ENCODE assay signal across 14 cellular contexts in the genomic region with DNA sequence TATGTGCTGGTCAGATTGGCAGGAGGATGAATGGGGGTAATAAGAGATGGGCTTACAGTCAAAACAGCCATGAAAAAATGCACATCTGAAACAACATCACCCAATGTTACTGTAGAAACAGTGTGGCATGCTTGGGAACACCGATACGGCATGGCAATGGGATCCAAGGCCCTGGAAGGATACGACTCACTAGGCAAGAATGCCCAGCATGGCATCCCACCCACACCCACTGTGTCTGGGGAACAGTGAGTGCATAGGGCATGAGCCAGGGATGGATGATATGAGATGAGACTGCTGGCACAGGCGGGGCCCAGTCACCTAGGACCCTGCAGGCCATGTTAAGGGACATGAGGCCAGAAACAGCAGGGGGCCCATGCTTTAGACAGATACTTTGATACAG. TPM values are rescaled to one million over a fixed set of nuclear protein-coding genes. Genes with fewer than 3 reads are reported as not detected.
DNase-seq lines count a peak whose midpoint lies in the region; ATAC-seq and TF ChIP-seq lines count a peak whose summit lies in the region.
"Had no signal": no experiment of that assay in that cellular context is flagged by ENCODE, and none has a peak within 500 bp of the region (broad histone marks: within the 10 kb centered on the region; RNA-seq: fewer than 3 reads in every experiment).

No MANE protein-coding gene starts in this region.

- DNase-seq in HCEC 1CT (peak; percentile 35), SW 1271 (lab: John Stamatoyannopoulos, UW) (peak; percentile 69 to 84), fibroblast of pulmonary artery (ENCODE audit: low read depth) (peak; percentile 54), T-helper 2 cell (no peak), anterior cingulate cortex (lab: John Stamatoyannopoulos, UW) (no peak)
- DNase-seq in stimulated activated naive B cell treated with anti-CD40 and anti-IgM and Interleukin-4, amounts not matched to agents 10 μg/mL and 1 μg/mL and 100 μg/mL, for 72 hours, result no peak
- DNase-seq in activated CD4-positive, alpha-beta T cell treated with anti-CD3 and anti-CD28 coated beads for 4 hours, result no peak
- DNase-seq: activated CD4-positive, alpha-beta T cell treated with anti-CD3 and anti-CD28 coated beads for 36 hours; central memory CD4-positive, alpha-beta T cell; DMS153; lower lobe of right lung; NCI-H1048 had no signal

- no peaks in the 10 kb centered on the region for H3K27me3 ChIP-seq in skeletal muscle satellite cell (ENCODE audit: control insufficient read depth, insufficient read depth, low read length)

- no peak for TF ChIP-seq CTCF in fibroblast of pulmonary artery (IDR thresholded peaks at IDR 0.05; ENCODE audit: low read length, missing control alignments)

- no peak overlapping the region for H3K4me3 ChIP-seq in fibroblast of pulmonary artery (replicated peaks; ENCODE audit: low read depth, low read length)
- peak overlapping the region; percentile 3 for H3K4me3 ChIP-seq in skeletal muscle satellite cell (ENCODE audit: low read length)
- H3K4me3 ChIP-seq: lower lobe of right lung had no signal

- no peak for ATAC-seq in stimulated activated naive B cell treated with anti-CD40 and anti-IgM and Interleukin-4, amounts not matched to agents 10 μg/mL and 1 μg/mL and 100 μg/mL, for 72 hours (replicated peaks)
- ATAC-seq: activated CD4-positive, alpha-beta T cell treated with anti-CD3 and anti-CD28 coated beads for 36 hours; lower lobe of right lung had no signal

- peaks cover 20 to 41% of the 10 kb centered on the region in 2 donors for H3K4me1 Mint-ChIP-seq in stimulated activated naive B cell treated with anti-CD40 and anti-IgM and Interleukin-4, amounts not matched to agents 10 μg/mL and 1 μg/mL and 100 μg/mL, for 72 hours

- H3K36me3 Mint-ChIP-seq in stimulated activated naive B cell treated with anti-CD40 and anti-IgM and Interleukin-4, amounts not matched to agents 10 μg/mL and 1 μg/mL and 100 μg/mL, for 72 hours, result peaks cover 52 to 68% of the 10 kb centered on the region in 2 donors

- peaks cover 78% of the 10 kb centered on the region for H3K36me3 ChIP-seq in skeletal muscle satellite cell (ENCODE audit: insufficient read depth, low read length)

- no peaks in the 10 kb centered on the region for H3K9me3 ChIP-seq in skeletal muscle satellite cell (replicated peaks; ENCODE audit: low read length)
- H3K9me3 ChIP-seq: lower lobe of right lung had no signal

- peak overlapping the region; percentile 51 for H3K9ac ChIP-seq in skeletal muscle satellite cell (ENCODE audit: low read depth, low read length)
- H3K9ac ChIP-seq: parathyroid adenoma had no signal

- no peaks in the 10 kb centered on the region for H3K9me3 Mint-ChIP-seq in stimulated activated naive B cell treated with anti-CD40 and anti-IgM and Interleukin-4, amounts not matched to agents 10 μg/mL and 1 μg/mL and 100 μg/mL, for 72 hours

- H3K4me2 ChIP-seq in skeletal muscle satellite cell (ENCODE audit: low read length), result peak overlapping the region; percentile 40

- H3K27me3 Mint-ChIP-seq in stimulated activated naive B cell treated with anti-CD40 and anti-IgM and Interleukin-4, amounts not matched to agents 10 μg/mL and 1 μg/mL and 100 μg/mL, for 72 hours, result no peaks in the 10 kb centered on the region
- H3K27me3 Mint-ChIP-seq: activated CD4-positive, alpha-beta T cell treated with anti-CD3 and anti-CD28 coated beads for 36 hours had no signal

- H3K4me3 Mint-ChIP-seq in stimulated activated naive B cell treated with anti-CD40 and anti-IgM and Interleukin-4, amounts not matched to agents 10 μg/mL and 1 μg/mL and 100 μg/mL, for 72 hours, result no peak overlapping the region
- H3K4me3 Mint-ChIP-seq: activated CD4-positive, alpha-beta T cell treated with anti-CD3 and anti-CD28 coated beads for 36 hours had no signal

- peaks cover 19% of the 10 kb centered on the region for H3K4me1 ChIP-seq in skeletal muscle satellite cell (ENCODE audit: control insufficient read depth, insufficient read depth, low read length)
- H3K4me1 ChIP-seq: parathyroid adenoma had no signal

- no peak overlapping the region for H3K27ac Mint-ChIP-seq in stimulated activated naive B cell treated with anti-CD40 and anti-IgM and Interleukin-4, amounts not matched to agents 10 μg/mL and 1 μg/mL and 100 μg/mL, for 72 hours
- H3K27ac Mint-ChIP-seq: activated CD4-positive, alpha-beta T cell treated with anti-CD3 and anti-CD28 coated beads for 36 hours had no signal

RNA-seq across cellular contexts. Expression of gene TRIM25, which starts 11.5 kb away (rescaled TPM):
- total RNA-seq in skeletal muscle satellite cell (2012; rRNA removed), result 28.8 and 38.5 TPM in 2 replicates

RNA-seq across cellular contexts. Expression of gene COIL, which starts 58.5 kb away (rescaled TPM):
- total RNA-seq in skeletal muscle satellite cell (2012; rRNA removed), result 9.8 and 15.2 TPM in 2 replicates

Comparison
In these comparisons a context has a peak if more than half of its experiments do, and no peak if none do; other contexts are left out.
1. DNase-seq: peak in HCEC 1CT (single experiment), SW 1271 (2 of 2) and fibroblast of pulmonary artery (single experiment); none in stimulated activated naive B cell treated with anti-CD40 and anti-IgM and Interleukin-4, amounts not matched to agents 10 μg/mL and 1 μg/mL and 100 μg/mL, for 72 hours (single experiment), T-helper 2 cell (0 of 5), anterior cingulate cortex (0 of 58) and activated CD4-positive, alpha-beta T cell treated with anti-CD3 and anti-CD28 coated beads for 4 hours (0 of 2).